10 cellular contexts compared by ENCODE assay signal in the genomic region with DNA sequence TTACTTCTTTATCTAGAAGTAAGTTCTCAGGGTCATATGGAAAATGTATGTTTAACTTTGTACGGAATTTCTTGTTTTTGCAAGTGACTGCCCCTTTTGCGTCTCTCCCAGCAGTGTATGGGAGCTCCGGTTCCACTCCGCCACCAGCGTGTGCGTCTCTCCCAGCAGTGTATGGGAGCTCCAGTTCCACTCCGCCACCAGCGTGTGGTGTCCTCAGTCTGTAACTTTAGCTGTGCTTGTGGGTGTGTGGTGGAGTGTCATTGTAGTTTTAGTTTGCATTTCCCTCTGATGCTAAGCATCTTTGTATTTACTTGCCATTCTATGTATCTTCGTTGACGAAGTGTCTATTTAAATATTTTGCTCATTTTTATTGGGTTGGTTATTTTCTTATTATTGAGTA. TPM values are rescaled to one million over a fixed set of nuclear protein-coding genes. Genes with fewer than 3 reads are reported as not detected.
A peak's percentile ranks its signal among the peaks of the same experiment; 100 is the strongest.
DNase-seq lines count a peak whose midpoint lies in the region; ATAC-seq, FAIRE-seq and TF ChIP-seq lines count a peak whose summit lies in the region.
"Had no signal": no experiment of that assay in that cellular context is flagged by ENCODE, and none has a peak within 500 bp of the region (broad histone marks: within the 10 kb centered on the region; RNA-seq: fewer than 3 reads in every experiment).

No MANE protein-coding gene starts in this region.

- peaks cover 87% of the 10 kb centered on the region for H3K79me2 ChIP-seq in MM.1S (ENCODE audit: low read length)
- H3K79me2 ChIP-seq in K562 (ENCODE audit: control insufficient read depth, insufficient read depth, low read length), result peaks cover 97% of the 10 kb centered on the region

- no peaks in the 10 kb centered on the region for H3K9me2 ChIP-seq in MM.1S (replicated peaks; ENCODE audit: insufficient read depth, low read length)

- H3K9me3 Mint-ChIP-seq in activated CD4-positive, alpha-beta T cell treated with anti-CD3 and anti-CD28 coated beads, Interleukin-2, amount 10 ng/mL, durations not matched to agents 24 days and 14 days, result peaks cover 5% of the 10 kb centered on the region

- in situ Hi-C loops in K562 (cut with MboI), result no loop called here

- H3K4me3 Mint-ChIP-seq in activated CD4-positive, alpha-beta T cell treated with anti-CD3 and anti-CD28 coated beads, Interleukin-2, amount 10 ng/mL, durations not matched to agents 24 days and 14 days, result peak overlapping the region; percentile 77

- H4K20me1 ChIP-seq in MM.1S (ENCODE audit: insufficient read depth, low read length) (peaks cover 33% of the 10 kb centered on the region), K562 (replicated peaks; ENCODE audit: control insufficient read depth, insufficient read depth, low read length) (no peaks in the 10 kb centered on the region)

- WGBS in K562 (ENCODE audit: insufficient coverage, low coverage, missing lambda C conversion rate), result 83% methylated on average over 9 of the region's 10 CpGs

- peak in 1 of 2 experiments; percentile 24; a peak in 1 of 4 replicates for TF ChIP-seq RAD21 in K562 (CRISPR knock-in tag; conservative IDR thresholded peaks at IDR 0.05 in 1 of 2, IDR thresholded peaks at IDR 0.05 in 1 of 2)

- peak; percentile 22 for TF ChIP-seq CTCF in MM.1S (IDR thresholded peaks at IDR 0.05; ENCODE audit: low read length)
- peak; percentile 67 to 97 (median 67) for TF ChIP-seq CTCF in K562 (IDR thresholded peaks at IDR 0.05 in 2 of 3, conservative IDR thresholded peaks at IDR 0.05 in 1 of 3; ENCODE audit: insufficient read depth in 2 of 3, low read depth in 1 of 3, low read length in 3 of 3)
- peak; percentile 7 for TF ChIP-seq CTCF in retinal pigment epithelial cell (conservative IDR thresholded peaks at IDR 0.05; ENCODE audit: low read depth, low read length)
- TF ChIP-seq CTCF in GM20000 (IDR thresholded peaks at IDR 0.05; ENCODE audit: extremely low read depth, missing control alignments), result no peak

- no peak overlapping the region for H3K4me3 ChIP-seq in MM.1S (ENCODE audit: low read length)
- H3K4me3 ChIP-seq in K562, result no peak overlapping the region
- no peak overlapping the region for H3K4me3 ChIP-seq in retinal pigment epithelial cell (ENCODE audit: low read length)

- H3K9me1 ChIP-seq in K562 (ENCODE audit: control insufficient read depth, insufficient read depth, low read length), result peaks cover 3% of the 10 kb centered on the region

- CTCF ChIA-PET in K562 (lab: Yijun Ruan, JAX; ENCODE audit: low intra/inter-chr PET ratio), result no interaction called here

- peaks cover 28% of the 10 kb centered on the region for H3K36me3 Mint-ChIP-seq in activated CD4-positive, alpha-beta T cell treated with anti-CD3 and anti-CD28 coated beads, Interleukin-2, amount 10 ng/mL, durations not matched to agents 24 days and 14 days (ENCODE audit: low read depth)

- peak; percentile 70 for DNase-seq in activated CD4-positive, alpha-beta T cell treated with anti-CD3 and anti-CD28 coated beads, Interleukin-2, amount 10 ng/mL, durations not matched to agents 24 days and 14 days
- DNase-seq in activated CD4-positive, alpha-beta T cell treated with anti-CD3 and anti-CD28 coated beads, Interleukin-2, amount 50 U/mL, for 4 hours, result no peak
- no peak for DNase-seq in MM.1S
- peak in 1 of 4 experiments; percentile 70 for DNase-seq in K562 (ENCODE audit: extremely low read depth in 1 of 4, low spot score in 3 of 4)
- no peak for DNase-seq in retinal pigment epithelial cell (ENCODE audit: low read depth)
- DNase-seq in GM20000 (ENCODE audit: low spot score), result no peak

- H3K36me3 ChIP-seq in MM.1S (replicated peaks; ENCODE audit: insufficient read depth, low read length) (no peaks in the 10 kb centered on the region; the same call in 1 of the 2 replicates), K562 (ENCODE audit: control insufficient read depth, insufficient read depth, low read length) (peaks cover 50% of the 10 kb centered on the region)

- H3K27ac ChIP-seq in MM.1S (ENCODE audit: low read length), result no peak overlapping the region
- no peak overlapping the region for H3K27ac ChIP-seq in K562 (ENCODE audit: extremely low read depth, low read depth, low read length)

- BruUV-seq in K562 (replicated peaks; lab: Mats Ljungman, UMichigan), result no TSS peak

- peak overlapping the region; percentile 17 for H3K27ac Mint-ChIP-seq in activated CD4-positive, alpha-beta T cell treated with anti-CD3 and anti-CD28 coated beads, Interleukin-2, amount 10 ng/mL, durations not matched to agents 24 days and 14 days

- H3K9ac ChIP-seq in MM.1S (ENCODE audit: low read length) (no peak overlapping the region), K562 (ENCODE audit: insufficient read depth in 1 of 2, low read depth in 2 of 2, low read length in 2 of 2) (no peak overlapping the region)

- FAIRE-seq in K562 (lab: Jason Lieb, UNC), result peak; percentile 65

- H3K9me3 ChIP-seq in MM.1S (replicated peaks; ENCODE audit: insufficient read depth, low read length) (no peaks in the 10 kb centered on the region), K562 (replicated peaks; ENCODE audit: control insufficient read depth, insufficient read depth, low read depth, low read length) (no peaks in the 10 kb centered on the region)

- H3K4me1 Mint-ChIP-seq in activated CD4-positive, alpha-beta T cell treated with anti-CD3 and anti-CD28 coated beads, Interleukin-2, amount 10 ng/mL, durations not matched to agents 24 days and 14 days, result peaks cover 33% of the 10 kb centered on the region

- POLR2A ChIA-PET in K562 (lab: Yijun Ruan, JAX), result interaction anchor here (0.6 kb wide), 1 partner anchor 33 kb away, joined by 7 read pairs; no protein-coding TSS in a partner anchor

- H2AFZ ChIP-seq in MM.1S (ENCODE audit: low read length) (no peak overlapping the region), K562 (ENCODE audit: low read depth, low read length) (no peak overlapping the region)

- H3F3A ChIP-seq in MM.1S (ENCODE audit: insufficient read depth, low read length), result peaks cover 7% of the 10 kb centered on the region

- no peaks in the 10 kb centered on the region for H3K27me3 Mint-ChIP-seq in activated CD4-positive, alpha-beta T cell treated with anti-CD3 and anti-CD28 coated beads, Interleukin-2, amount 10 ng/mL, durations not matched to agents 24 days and 14 days

- TF ChIP-seq POLR2A in K562 (conservative IDR thresholded peaks at IDR 0.05), result no peak

- H3K27me3 ChIP-seq in MM.1S (replicated peaks; ENCODE audit: insufficient read depth, low read length) (no peaks in the 10 kb centered on the region), K562 (ENCODE audit: control insufficient read depth in 2 of 2, insufficient read depth in 2 of 2, low read length in 2 of 2) (no peaks in the 10 kb centered on the region)

- H3K4me2 ChIP-seq in MM.1S (ENCODE audit: low read depth, low read length), result no peak overlapping the region
- H3K4me2 ChIP-seq in K562 (ENCODE audit: insufficient read depth, low read length), result no peak overlapping the region

- H3K4me1 ChIP-seq in MM.1S (ENCODE audit: low read length), result peaks cover 12% of the 10 kb centered on the region
- peaks cover 35 to 39% of the 10 kb centered on the region in 2 experiments; a peak in 4 of 5 replicates for H3K4me1 ChIP-seq in K562 (replicated peaks in 1 of 2; ENCODE audit: control insufficient read depth in 2 of 2, insufficient read depth in 2 of 2, low read length in 2 of 2)

- intact Hi-C loops in activated CD4-positive, alpha-beta T cell treated with anti-CD3 and anti-CD28 coated beads, Interleukin-2, amount 10 ng/mL, durations not matched to agents 24 days and 14 days (cut with micrococcal nuclease), result no loop called here
- intact Hi-C loops in K562 (cut with micrococcal nuclease), result no loop called here

- ATAC-seq in K562 (peak; percentile 26; the same call in 2 of the 3 replicates), HG02588 (IDR thresholded peaks at IDR 0.05; ENCODE audit: unreplicated experiment) (no peak), GM19023 (IDR thresholded peaks at IDR 0.05; ENCODE audit: unreplicated experiment) (no peak)

- TF ChIP-seq EP300 in K562 (IDR thresholded peaks at IDR 0.05; ENCODE audit: low read length), result no peak

RNA-seq across cellular contexts. Expression of a gene that starts 2.4 kb away (rescaled TPM):
- total RNA-seq in activated CD4-positive, alpha-beta T cell treated with anti-CD3 and anti-CD28 coated beads, Interleukin-2, amount 10 ng/mL, durations not matched to agents 24 days and 14 days, result 88.5 and 92.5 TPM in 2 replicates
- total RNA-seq in K562 (2011; cell fraction: chromatin; rRNA removed; ENCODE audit: low replicate concordance), result 110 and 115 TPM in 2 replicates
- total RNA-seq in K562 (2011; cell fraction: nucleolus; rRNA removed), result 60.2 and 66.6 TPM in 2 replicates
- 81.5 and 85.5 TPM in 2 replicates for total RNA-seq in K562 (2011; cell fraction: nucleoplasm; rRNA removed)
- 92.0 and 102 TPM in 2 replicates for total RNA-seq in K562 (2014; rRNA removed)
- total RNA-seq in K562 (2014; rRNA removed; fragmentation: Illumina TruSeq; extraction: Trizol), result 63.2 and 75.6 TPM in 2 replicates
- total RNA-seq in K562 (2015; rRNA removed; fragmentation: Illumina TruSeq; extraction: Trizol), result 63.8 and 68.1 TPM in 2 replicates
- total RNA-seq in K562 (2021), result 75.8 and 79.7 TPM in 2 replicates
- polyA plus RNA-seq in K562 (2011; rRNA removed), result 42.9 and 47.9 TPM in 2 replicates
- 32.4 and 43.0 TPM in 2 replicates for polyA plus RNA-seq in K562 (2011; cell fraction: cytosol; rRNA removed)
- polyA plus RNA-seq in K562 (2011; cell fraction: nucleus; rRNA removed), result 56.6 and 68.3 TPM in 2 replicates
- 39.6 and 53.2 TPM in 2 replicates for polyA plus RNA-seq in K562 (2012)
- 60.8 and 62.9 TPM in 2 replicates for polyA plus RNA-seq in K562 (2014; fragmentation: Illumina TruSeq; extraction: Trizol)
- 10 to 100 TPM; 21.1 to 27.1 TPM for polyA plus RNA-seq in K562 (2014; fragmentation: Nextera tagmentation; extraction: Ambion mirVana)
- 65.7 and 70.8 TPM in 2 replicates for polyA plus RNA-seq in K562 (2014; rRNA removed)
- 40.1 and 49.1 TPM in 2 replicates for polyA minus RNA-seq in K562 (2011; rRNA and poly(A)+ RNA removed)
- 28.3 and 31.6 TPM in 2 replicates for polyA minus RNA-seq in K562 (2011; cell fraction: cytosol; rRNA and poly(A)+ RNA removed)
- polyA minus RNA-seq in K562 (2011; cell fraction: nucleus; rRNA and poly(A)+ RNA removed), result 31.1 and 34.1 TPM in 2 replicates

RNA-seq across cellular contexts. Expression of a gene that starts 3.3 kb away (rescaled TPM):
- total RNA-seq in activated CD4-positive, alpha-beta T cell treated with anti-CD3 and anti-CD28 coated beads, Interleukin-2, amount 10 ng/mL, durations not matched to agents 24 days and 14 days, result 83.6 and 87.1 TPM in 2 replicates
- 154 and 191 TPM in 2 replicates for total RNA-seq in K562 (2011; cell fraction: chromatin; rRNA removed; ENCODE audit: low replicate concordance)
- total RNA-seq in K562 (2011; cell fraction: nucleolus; rRNA removed), result 77.9 and 86.1 TPM in 2 replicates
- 112 and 117 TPM in 2 replicates for total RNA-seq in K562 (2011; cell fraction: nucleoplasm; rRNA removed)
- total RNA-seq in K562 (2014; rRNA removed), result 39.6 and 45.0 TPM in 2 replicates
- total RNA-seq in K562 (2014; rRNA removed; fragmentation: Illumina TruSeq; extraction: Trizol), result 59.6 and 60.7 TPM in 2 replicates
- total RNA-seq in K562 (2015; rRNA removed; fragmentation: Illumina TruSeq; extraction: Trizol), result 44.0 and 46.0 TPM in 2 replicates
- total RNA-seq in K562 (2021), result 44.0 and 47.8 TPM in 2 replicates
- 103 and 117 TPM in 2 replicates for polyA plus RNA-seq in K562 (2011; rRNA removed)
- 36.6 and 57.4 TPM in 2 replicates for polyA plus RNA-seq in K562 (2011; cell fraction: cytosol; rRNA removed)
- polyA plus RNA-seq in K562 (2011; cell fraction: nucleus; rRNA removed), result 134 and 157 TPM in 2 replicates
- 36.5 and 36.6 TPM in 2 replicates for polyA plus RNA-seq in K562 (2012)
- polyA plus RNA-seq in K562 (2014; fragmentation: Illumina TruSeq; extraction: Trizol), result 48.1 and 49.5 TPM in 2 replicates
- 10 to 100 TPM; 67.8 to 87.4 TPM for polyA plus RNA-seq in K562 (2014; fragmentation: Nextera tagmentation; extraction: Ambion mirVana)
- polyA plus RNA-seq in K562 (2014; rRNA removed), result 60.8 and 61.7 TPM in 2 replicates
- 77.6 and 85.6 TPM in 2 replicates for polyA minus RNA-seq in K562 (2011; rRNA and poly(A)+ RNA removed)
- 29.1 and 34.3 TPM in 2 replicates for polyA minus RNA-seq in K562 (2011; cell fraction: cytosol; rRNA and poly(A)+ RNA removed)
- 61.9 and 99.0 TPM in 2 replicates for polyA minus RNA-seq in K562 (2011; cell fraction: nucleus; rRNA and poly(A)+ RNA removed)

RNA-seq across cellular contexts. Expression of a gene that starts 53.3 kb away (rescaled TPM):
- not detected in 2 replicates for total RNA-seq in activated CD4-positive, alpha-beta T cell treated with anti-CD3 and anti-CD28 coated beads, Interleukin-2, amount 10 ng/mL, durations not matched to agents 24 days and 14 days
- not detected in 2 replicates for total RNA-seq in K562 (2011; cell fraction: chromatin; rRNA removed; ENCODE audit: low replicate concordance)
- not detected in 2 replicates for total RNA-seq in K562 (2011; cell fraction: nucleolus; rRNA removed)
- not detected in 2 replicates for total RNA-seq in K562 (2011; cell fraction: nucleoplasm; rRNA removed)
- total RNA-seq in K562 (2014; rRNA removed) (not detected in 2 replicates), K562 (2014; rRNA removed; fragmentation: Illumina TruSeq; extraction: Trizol) (not detected in 2 replicates), K562 (2015; rRNA removed; fragmentation: Illumina TruSeq; extraction: Trizol) (not detected in 2 replicates), K562 (2021) (not detected in 2 replicates)
- polyA plus RNA-seq in K562 (2011; rRNA removed) (not detected in 2 replicates), K562 (2014; fragmentation: Illumina TruSeq; extraction: Trizol) (not detected in 2 replicates), K562 (2014; fragmentation: Nextera tagmentation; extraction: Ambion mirVana) (not detected), K562 (2014; rRNA removed) (not detected in 2 replicates)
- polyA plus RNA-seq in K562 (2011; cell fraction: cytosol; rRNA removed), result not detected in 2 replicates
- polyA plus RNA-seq in K562 (2011; cell fraction: nucleus; rRNA removed), result not detected in 2 replicates
- 0.23 and 0.39 TPM in 2 replicates for polyA plus RNA-seq in K562 (2012)
- polyA minus RNA-seq in K562 (2011; rRNA and poly(A)+ RNA removed), result not detected in 2 replicates
- polyA minus RNA-seq in K562 (2011; cell fraction: cytosol; rRNA and poly(A)+ RNA removed), result not detected in 2 replicates
- not detected in 2 replicates for polyA minus RNA-seq in K562 (2011; cell fraction: nucleus; rRNA and poly(A)+ RNA removed)
- total RNA-seq: subcutaneous adipose tissue had no signal
- polyA plus RNA-seq: CD14-positive monocyte had no signal
